17 cellular contexts compared by ENCODE assay signal in the genomic region with DNA sequence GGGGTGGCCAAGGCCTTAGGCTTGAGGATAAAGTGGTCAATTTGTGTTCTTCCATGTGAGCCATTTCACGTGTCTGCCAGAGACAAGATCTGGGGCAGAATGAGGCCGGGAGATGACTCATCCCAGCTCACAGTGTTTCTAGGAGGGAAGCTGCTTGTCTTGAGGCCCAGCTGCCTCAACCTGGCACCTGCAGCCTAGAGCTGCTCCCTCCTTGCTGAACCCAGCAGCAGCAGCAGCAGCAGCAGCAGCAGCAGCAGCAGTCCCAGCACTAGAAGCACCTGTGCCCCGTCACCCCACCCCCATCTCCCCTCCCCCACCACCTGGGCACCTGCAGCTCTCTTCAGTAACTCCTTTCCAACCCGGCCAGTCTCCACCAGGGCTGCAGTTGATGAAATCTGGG.
DNase-seq lines count a peak whose midpoint lies in the region; ATAC-seq and TF ChIP-seq lines count a peak whose summit lies in the region.
"Had no signal": no experiment of that assay in that cellular context is flagged by ENCODE, and none has a peak within 500 bp of the region (broad histone marks: within the 10 kb centered on the region; RNA-seq: fewer than 3 reads in every experiment).

No MANE protein-coding gene starts in this region.

- CTCF ChIA-PET in PC-3 (lab: Charles Lee): no interaction called here

- DNase-seq in activated CD4-positive, alpha-beta T cell treated with anti-CD3 and anti-CD28 coated beads, Interleukin-2, amount 10 ng/mL, durations not matched to agents 24 days and 14 days: peak; percentile 12
- DNase-seq in activated CD4-positive, alpha-beta T cell treated with anti-CD3 and anti-CD28 coated beads, Interleukin-2, amount 50 U/mL, for 4 hours: no peak
- DNase-seq in PC-3: peak; percentile 24
- DNase-seq in fibroblast of mammary gland (ENCODE audit: low read depth): peak; percentile 1
- no peak for DNase-seq in NCI-H2029 (lab: John Stamatoyannopoulos, UW)
- DNase-seq in NCI-H446 treated with DMSO at 0.1 percent for 48 hours (lab: John Stamatoyannopoulos, UW): no peak
- no peak for DNase-seq in left ventricle myocardium inferior
- DNase-seq: activated CD8-positive, alpha-beta memory T cell treated with anti-CD3 and anti-CD28 coated beads for 24 hours; central memory CD4-positive, alpha-beta T cell; GDM1; HFFc6; NCI-H187; psoas muscle; stimulated activated CD4-positive, alpha-beta T cell treated with anti-CD3 and anti-CD28 coated beads, Interleukin-1b, Interleukin-23, amount 100 ng/mL, for 48 hours had no signal

- H3K4me1 Mint-ChIP-seq in activated CD4-positive, alpha-beta T cell treated with anti-CD3 and anti-CD28 coated beads, Interleukin-2, amount 10 ng/mL, durations not matched to agents 24 days and 14 days: no peaks in the 10 kb centered on the region

- no peaks in the 10 kb centered on the region for H3K9me3 ChIP-seq in PC-3 (ENCODE audit: low read length)
- H3K9me3 ChIP-seq in left ventricle myocardium inferior (replicated peaks): peaks cover 6% of the 10 kb centered on the region
- H3K9me3 ChIP-seq: psoas muscle, vagina had no signal

- H3K27ac Mint-ChIP-seq in activated CD4-positive, alpha-beta T cell treated with anti-CD3 and anti-CD28 coated beads, Interleukin-2, amount 10 ng/mL, durations not matched to agents 24 days and 14 days: no peak overlapping the region
- H3K27ac Mint-ChIP-seq: HFFc6 had no signal

- no peak overlapping the region for H3K27ac ChIP-seq in PC-3 (ENCODE audit: low read length)
- no peak overlapping the region for H3K27ac ChIP-seq in left ventricle myocardium inferior (replicated peaks)
- H3K27ac ChIP-seq: psoas muscle, vagina had no signal

- BruUV-seq in PC-3 (replicated peaks; lab: Mats Ljungman, UMichigan): no TSS peak

- POLR2A ChIA-PET in PC-3 (lab: Charles Lee; ENCODE audit: unreplicated experiment): no interaction called here

- H3K4me3 ChIP-seq in PC-3 (ENCODE audit: low read length) (no peak overlapping the region), fibroblast of mammary gland (ENCODE audit: control insufficient read depth, low read depth, low read length) (no peak overlapping the region), left ventricle myocardium inferior (no peak overlapping the region)
- H3K4me3 ChIP-seq: psoas muscle, vagina had no signal

- intact Hi-C loops in activated CD4-positive, alpha-beta T cell treated with anti-CD3 and anti-CD28 coated beads, Interleukin-2, amount 10 ng/mL, durations not matched to agents 24 days and 14 days (cut with micrococcal nuclease): no loop called here
- intact Hi-C loops in PC-3 (cut with micrococcal nuclease) (no loop called here), left ventricle myocardium inferior (cut with micrococcal nuclease) (no loop called here)

- no peak for ATAC-seq in PC-3
- no peak for ATAC-seq in HG03378 (IDR thresholded peaks at IDR 0.05; ENCODE audit: unreplicated experiment)
- ATAC-seq: esophagus mucosa had no signal

- TF ChIP-seq CTCF in PC-3 (conservative IDR thresholded peaks at IDR 0.05; ENCODE audit: low read depth, low read length) (no peak), fibroblast of mammary gland (conservative IDR thresholded peaks at IDR 0.05; ENCODE audit: control insufficient read depth, insufficient read depth, low read depth, low read length) (no peak), left ventricle myocardium inferior (IDR thresholded peaks at IDR 0.05; ENCODE audit: borderline replicate concordance) (no peak)

- no peaks in the 10 kb centered on the region for H3K36me3 Mint-ChIP-seq in activated CD4-positive, alpha-beta T cell treated with anti-CD3 and anti-CD28 coated beads, Interleukin-2, amount 10 ng/mL, durations not matched to agents 24 days and 14 days (ENCODE audit: low read depth)

- no peak overlapping the region for H2AFZ ChIP-seq in PC-3 (ENCODE audit: low read length)

- H3K36me3 ChIP-seq in PC-3 (ENCODE audit: low read depth, low read length) (no peaks in the 10 kb centered on the region), left ventricle myocardium inferior (no peaks in the 10 kb centered on the region)
- H3K36me3 ChIP-seq: vagina had no signal

- peaks cover 3% of the 10 kb centered on the region for H3K9me3 Mint-ChIP-seq in activated CD4-positive, alpha-beta T cell treated with anti-CD3 and anti-CD28 coated beads, Interleukin-2, amount 10 ng/mL, durations not matched to agents 24 days and 14 days

- H3K9me2 ChIP-seq in PC-3 (replicated peaks; ENCODE audit: low read length): no peaks in the 10 kb centered on the region

- no peak overlapping the region for H3K4me3 Mint-ChIP-seq in activated CD4-positive, alpha-beta T cell treated with anti-CD3 and anti-CD28 coated beads, Interleukin-2, amount 10 ng/mL, durations not matched to agents 24 days and 14 days
- H3K4me3 Mint-ChIP-seq: HFFc6 had no signal

- H3K79me2 ChIP-seq in PC-3 (ENCODE audit: low read length): no peaks in the 10 kb centered on the region

- H3F3A ChIP-seq in PC-3 (ENCODE audit: low read length, unreplicated experiment): no peaks in the 10 kb centered on the region

- no peaks in the 10 kb centered on the region for H3K27me3 Mint-ChIP-seq in activated CD4-positive, alpha-beta T cell treated with anti-CD3 and anti-CD28 coated beads, Interleukin-2, amount 10 ng/mL, durations not matched to agents 24 days and 14 days

- H3K9ac ChIP-seq in PC-3 (ENCODE audit: low read length): no peak overlapping the region

- H4K20me1 ChIP-seq in PC-3 (ENCODE audit: low read length): no peaks in the 10 kb centered on the region

- no peaks in the 10 kb centered on the region for H3K4me1 ChIP-seq in PC-3 (ENCODE audit: insufficient read depth, low read length)
- H3K4me1 ChIP-seq in left ventricle myocardium inferior: no peaks in the 10 kb centered on the region
- H3K4me1 ChIP-seq: psoas muscle, vagina had no signal

- H3K4me2 ChIP-seq in PC-3 (ENCODE audit: low read length): no peak overlapping the region

- H3K27me3 ChIP-seq in PC-3 (ENCODE audit: low read length): 0 out of 2 replicates have a peak, but pooled peaks cover 3% of the 10 kb centered on the region
- peaks cover 29% of the 10 kb centered on the region for H3K27me3 ChIP-seq in left ventricle myocardium inferior (ENCODE audit: low read depth)
- H3K27me3 ChIP-seq: vagina had no signal

Comparison
In these comparisons a context has a peak if more than half of its experiments do, and no peak if none do; other contexts are left out.
1. DNase-seq: peak in activated CD4-positive, alpha-beta T cell treated with anti-CD3 and anti-CD28 coated beads, Interleukin-2, amount 10 ng/mL, durations not matched to agents 24 days and 14 days (single experiment), PC-3 (single experiment) and fibroblast of mammary gland (single experiment); none in activated CD4-positive, alpha-beta T cell treated with anti-CD3 and anti-CD28 coated beads, Interleukin-2, amount 50 U/mL, for 4 hours (0 of 2), NCI-H2029 (single experiment), NCI-H446 treated with DMSO at 0.1 percent for 48 hours (single experiment) and left ventricle myocardium inferior (single experiment).